7 cellular contexts compared by ENCODE assay signal in genomic region chr3:183555541-183556081, GRCh38. TPM values are rescaled to one million over a fixed set of nuclear protein-coding genes. Genes with fewer than 3 reads are reported as not detected.
A peak's percentile ranks its signal among the peaks of the same experiment; 100 is the strongest.
DNase-seq lines count a peak whose midpoint lies in the region; ATAC-seq lines count a peak whose summit lies in the region.

Gene KLHL6, minus strand, starts transcription at chr3:183555706. Its CDS starts 53 bp downstream, at chr3:183555653.

- peak within 1 kb of the TSS in 1 of 2 donors; percentile 16 for H3K4me3 ChIP-seq in esophagus (ENCODE audit: low read depth in 1 of 2, low read length in 2 of 2)

- peak; percentile 86 for ATAC-seq in GM19463 (IDR thresholded peaks at IDR 0.05; ENCODE audit: unreplicated experiment)
- ATAC-seq in HG03565 (IDR thresholded peaks at IDR 0.05; ENCODE audit: unreplicated experiment): peak; percentile 79

- WGBS in esophagus, 2 donors: 65% methylated on average over 9 of the region's 9 CpGs

- no peaks in the 10 kb centered on the region for H3K4me1 ChIP-seq in esophagus (ENCODE audit: control insufficient read depth in 2 of 2, insufficient read depth in 2 of 2, low read length in 1 of 2)

- H3K27me3 ChIP-seq in esophagus (ENCODE audit: control insufficient read depth in 1 of 2, insufficient read depth in 2 of 2, low read length in 2 of 2): no peaks in the 10 kb centered on the region

- no peaks in the 10 kb centered on the region for H3K9me3 ChIP-seq in esophagus (ENCODE audit: control insufficient read depth in 2 of 2, insufficient read depth in 1 of 2, low read depth in 1 of 2, low read length in 1 of 2)

- DNase-seq in activated CD4-positive, alpha-beta T cell treated with anti-CD3 and anti-CD28 coated beads, Interleukin-2, amount 50 U/mL, for 24 hours (ENCODE audit: low read depth in 1 of 2, low spot score in 1 of 2): peak; percentile 41 to 69
- peak; percentile 87 for DNase-seq in stimulated activated CD4-positive, alpha-beta T cell treated with anti-CD3 and anti-CD28 coated beads, Interleukin-1b, Interleukin-23, amount 100 ng/mL, for 48 hours
- DNase-seq in NCI-H2029 treated with DMSO at 0.1 percent for 48 hours (lab: John Stamatoyannopoulos, UW) (no peak), T1000 (lab: John Stamatoyannopoulos, UW) (no peak)

- H3K36me3 ChIP-seq in esophagus (ENCODE audit: control insufficient read depth in 2 of 2, insufficient read depth in 2 of 2, low read length in 1 of 2): no peaks in the 10 kb centered on the region

- peak within 1 kb of the TSS; percentile 22 to 37 for H3K27ac ChIP-seq in esophagus (ENCODE audit: low read depth in 2 of 2, low read length in 1 of 2)

RNA-seq across cellular contexts. Expression of gene KLHL6, which starts in this region (rescaled TPM):
- under 1 TPM; 0.16 to 0.26 TPM for polyA plus RNA-seq in esophagus

Comparison
In these comparisons a context has a peak if more than half of its experiments do, and no peak if none do; other contexts are left out.
1. DNase-seq: peak in activated CD4-positive, alpha-beta T cell treated with anti-CD3 and anti-CD28 coated beads, Interleukin-2, amount 50 U/mL, for 24 hours (2 of 2) and stimulated activated CD4-positive, alpha-beta T cell treated with anti-CD3 and anti-CD28 coated beads, Interleukin-1b, Interleukin-23, amount 100 ng/mL, for 48 hours (single experiment); none in NCI-H2029 treated with DMSO at 0.1 percent for 48 hours (single experiment) and T1000 (single experiment).